9 cellular contexts compared by ENCODE assay signal in genomic region chr3:42589382-42590109, GRCh38. TPM values are rescaled to one million over a fixed set of nuclear protein-coding genes. Genes with fewer than 3 reads are reported as not detected.
A peak's percentile ranks its signal among the peaks of the same experiment; 100 is the strongest.
DNase-seq lines count a peak whose midpoint lies in the region; ATAC-seq, FAIRE-seq and TF ChIP-seq lines count a peak whose summit lies in the region.
"Had no signal": no experiment of that assay in that cellular context is flagged by ENCODE, and none has a peak within 500 bp of the region (broad histone marks: within the 10 kb centered on the region; RNA-seq: fewer than 3 reads in every experiment).

No MANE protein-coding gene starts in this region.

- H3K79me2 ChIP-seq in HepG2 (ENCODE audit: insufficient read depth, low read length) = peaks cover 22% of the 10 kb centered on the region

- H3K4me2 ChIP-seq in HepG2 (ENCODE audit: low read depth, low read length) = peak overlapping the region; percentile 87

- peak overlapping the region; percentile 54 to 85 (median 58) for H3K4me3 ChIP-seq in HepG2 (replicated peaks in 1 of 3; ENCODE audit: insufficient read depth in 1 of 3, low read depth in 2 of 3, low read length in 3 of 3)
- peak overlapping the region in 1 of 3 donors; percentile 76 for H3K4me3 ChIP-seq in right lobe of liver
- peak overlapping the region in 1 of 2 donors; percentile 64 for H3K4me3 ChIP-seq in muscle layer of colon (ENCODE audit: low read depth in 1 of 2, low read length in 2 of 2)
- H3K4me3 ChIP-seq in vagina = peak overlapping the region; percentile 66 to 73

- H3K9me3 ChIP-seq in HepG2 (ENCODE audit: low read length) = no peaks in the 10 kb centered on the region
- H3K9me3 ChIP-seq in right lobe of liver = no peaks in the 10 kb centered on the region
- H3K9me3 ChIP-seq in muscle layer of colon (ENCODE audit: low read length) = no peaks in the 10 kb centered on the region
- H3K9me3 ChIP-seq in vagina = no peaks in the 10 kb centered on the region

- H3K4me1 ChIP-seq in HepG2 (ENCODE audit: insufficient read depth, low read length) (peaks cover 35% of the 10 kb centered on the region), right lobe of liver (peaks cover 0 to 9% (median 2%) of the 10 kb centered on the region in 4 donors), muscle layer of colon (ENCODE audit: insufficient read depth, low read length) (peaks cover 8% of the 10 kb centered on the region), vagina (peaks cover 22% of the 10 kb centered on the region)

- H3K27me3 ChIP-seq in HepG2 (ENCODE audit: control insufficient read depth in 1 of 2, insufficient read depth in 2 of 2, low read length in 2 of 2) = no peaks in the 10 kb centered on the region; a peak in 1 of 5 replicates
- H3K27me3 ChIP-seq in right lobe of liver = no peaks in the 10 kb centered on the region
- H3K27me3 ChIP-seq in muscle layer of colon (ENCODE audit: control insufficient read depth in 1 of 2, insufficient read depth in 2 of 2, low read length in 2 of 2) = no peaks in the 10 kb centered on the region
- no peaks in the 10 kb centered on the region for H3K27me3 ChIP-seq in vagina

- in situ Hi-C loops in HepG2 (cut with HindIII; ENCODE audit: extremely low pct_ligation_motif_present, low pct_unique_long_range_greater_than_20kb) = no loop called here

- H3K27me3 Mint-ChIP-seq in activated naive CD8-positive, alpha-beta T cell treated with anti-CD3 and anti-CD28 coated beads, Interleukin-2, amount 10 ng/mL, durations not matched to agents 7 days and 5 days = no peaks in the 10 kb centered on the region

- CTCF ChIA-PET in HepG2 (lab: Yijun Ruan, JAX; ENCODE audit: low intra/inter-chr PET ratio, low total read pairs) = no interaction called here

- FAIRE-seq in HepG2 (lab: Jason Lieb, UNC) = no peak

- H4K20me1 ChIP-seq in HepG2 (ENCODE audit: insufficient read depth, low read length) = no peaks in the 10 kb centered on the region

- H3K9me3 Mint-ChIP-seq in activated naive CD8-positive, alpha-beta T cell treated with anti-CD3 and anti-CD28 coated beads, Interleukin-2, amount 10 ng/mL, durations not matched to agents 7 days and 5 days = no peaks in the 10 kb centered on the region

- peaks cover 24% of the 10 kb centered on the region for H3K36me3 Mint-ChIP-seq in activated naive CD8-positive, alpha-beta T cell treated with anti-CD3 and anti-CD28 coated beads, Interleukin-2, amount 10 ng/mL, durations not matched to agents 7 days and 5 days

- 96% methylated on average over 19 of the region's 20 CpGs for WGBS in HepG2 (ENCODE audit: low lambda C conversion rate)
- WGBS in right lobe of liver (ENCODE audit: insufficient coverage, low coverage, low lambda C conversion rate, missing lambda C conversion rate) = 90% methylated on average over 7 of the region's 20 CpGs

- POLR2A ChIA-PET in HepG2 (lab: Yijun Ruan, JAX) = interaction anchor here (1.2 to 2.7 kb wide), 4 partner anchors 12 to 215 kb away, joined by 4 to 76 read pairs (median 12); partner anchors contain the start of genes HIGD1A and NKTR
- POLR2A ChIA-PET in activated naive CD8-positive, alpha-beta T cell treated with anti-CD3 and anti-CD28 coated beads, Interleukin-2, amount 10 ng/mL, durations not matched to agents 7 days and 5 days (lab: Charles Lee) = interaction anchor here (0.6 to 5.1 kb wide), 6 partner anchors 8 to 1391 kb away, joined by 4 to 65 read pairs (median 6); partner anchors contain the start of genes CTNNB1, NKTR and SEC22C

- TF ChIP-seq EP300 in HepG2 (IDR thresholded peaks at IDR 0.05; ENCODE audit: low read depth in 2 of 2, low read length in 2 of 2) (no peak), HepG2 (CRISPR knock-in tag; IDR thresholded peaks at IDR 0.05; ENCODE audit: borderline replicate concordance) (no peak)

- DNase-seq in HepG2 (ENCODE audit: low spot score) (no peak), right lobe of liver (no peak), vagina (ENCODE audit: extremely low spot score in 2 of 2) (no peak), LoVo (ENCODE audit: low spot score) (no peak), hypothalamus (lab: John Stamatoyannopoulos, UW) (no peak)
- no peak for DNase-seq in activated naive CD8-positive, alpha-beta T cell treated with anti-CD3 and anti-CD28 coated beads, Interleukin-2, amount 10 ng/mL, durations not matched to agents 7 days and 5 days
- DNase-seq: EL had no signal

- peak overlapping the region; percentile 67 for H3K27ac ChIP-seq in HepG2 (ENCODE audit: extremely low read length, insufficient read depth, low read length)
- peak overlapping the region in 1 of 3 donors; percentile 69 for H3K27ac ChIP-seq in right lobe of liver
- H3K27ac ChIP-seq in muscle layer of colon (ENCODE audit: low read depth, low read length) = peak overlapping the region; percentile 66
- H3K27ac ChIP-seq in vagina = peak overlapping the region; percentile 88

- intact Hi-C loops in HepG2 (cut with micrococcal nuclease; ENCODE audit: unreplicated experiment) (loop anchor here (1.0 kb wide), 1 partner anchor 7 kb away; no protein-coding TSS in a partner anchor), right lobe of liver (cut with DNase I) (no loop called here), vagina (cut with DNase I) (loop anchor here (2.0 kb wide), 1 partner anchor 65 kb away; no protein-coding TSS in a partner anchor)

- peak overlapping the region; percentile 98 for H3K27ac Mint-ChIP-seq in activated naive CD8-positive, alpha-beta T cell treated with anti-CD3 and anti-CD28 coated beads, Interleukin-2, amount 10 ng/mL, durations not matched to agents 7 days and 5 days

- peaks cover 0 to 12% of the 10 kb centered on the region in 2 experiments; a peak in 3 of 5 replicates for H3K36me3 ChIP-seq in HepG2 (replicated peaks in 1 of 2; ENCODE audit: control insufficient read depth in 1 of 2, insufficient read depth in 2 of 2, low read length in 2 of 2)
- H3K36me3 ChIP-seq in right lobe of liver = peaks cover 0 to 10% (median 2%) of the 10 kb centered on the region in 4 donors
- no peaks in the 10 kb centered on the region for H3K36me3 ChIP-seq in muscle layer of colon (ENCODE audit: insufficient read depth, low read length)
- no peaks in the 10 kb centered on the region for H3K36me3 ChIP-seq in vagina

- H3K4me1 Mint-ChIP-seq in activated naive CD8-positive, alpha-beta T cell treated with anti-CD3 and anti-CD28 coated beads, Interleukin-2, amount 10 ng/mL, durations not matched to agents 7 days and 5 days = peaks cover 37% of the 10 kb centered on the region

- H2AFZ ChIP-seq in HepG2 (ENCODE audit: low read length) = peak overlapping the region; percentile 31

- TF ChIP-seq RAD21 in HepG2 (CRISPR knock-in tag; IDR thresholded peaks at IDR 0.05) = no peak

- TSS peak; percentile 76 for BruUV-seq in HepG2 (replicated peaks; lab: Mats Ljungman, UMichigan)

- ATAC-seq in HepG2 (no peak), right lobe of liver (no peak), GM18907 (IDR thresholded peaks at IDR 0.05; ENCODE audit: unreplicated experiment) (no peak)
- ATAC-seq in activated naive CD8-positive, alpha-beta T cell treated with anti-CD3 and anti-CD28 coated beads, Interleukin-2, amount 10 ng/mL, durations not matched to agents 7 days and 5 days (ENCODE audit: low read depth) = no peak

- H3K9ac ChIP-seq in HepG2 (ENCODE audit: insufficient read depth, low read depth, low read length) (peak overlapping the region; percentile 63), muscle layer of colon (ENCODE audit: low read length) (no peak overlapping the region)

- TF ChIP-seq CTCF in HepG2 (CRISPR knock-in tag; IDR thresholded peaks at IDR 0.05) (no peak), right lobe of liver (IDR thresholded peaks at IDR 0.05) (no peak), vagina (IDR thresholded peaks at IDR 0.05) (no peak)

- peak overlapping the region; percentile 98 for H3K4me3 Mint-ChIP-seq in activated naive CD8-positive, alpha-beta T cell treated with anti-CD3 and anti-CD28 coated beads, Interleukin-2, amount 10 ng/mL, durations not matched to agents 7 days and 5 days

- TF ChIP-seq POLR2A in HepG2 (IDR thresholded peaks at IDR 0.05; ENCODE audit: insufficient read depth in 1 of 2, low read depth in 2 of 2, low read length in 2 of 2) = no peak
- no peak for TF ChIP-seq POLR2A in right lobe of liver (IDR thresholded peaks at IDR 0.05)
- no peak for TF ChIP-seq POLR2A in vagina (IDR thresholded peaks at IDR 0.05)

RNA-seq across cellular contexts. Expression of gene SS18L2, which starts 1.1 kb away (rescaled TPM):
- total RNA-seq in HepG2 (2016; rRNA removed; fragmentation: Illumina TruSeq; extraction: Trizol) = 53.1 and 79.3 TPM in 2 replicates
- total RNA-seq in HepG2 (2016; cell fraction: cytosol; rRNA removed; fragmentation: Illumina TruSeq; extraction: Trizol; ENCODE audit: low read depth) = 44.6 and 50.1 TPM in 2 replicates
- 52.3 and 79.6 TPM in 2 replicates for total RNA-seq in HepG2 (2016; cell fraction: insoluble cytoplasmic fraction; rRNA removed; fragmentation: Illumina TruSeq; extraction: Trizol)
- 65.9 and 69.2 TPM in 2 replicates for total RNA-seq in HepG2 (2016; cell fraction: membrane; rRNA removed; fragmentation: Illumina TruSeq; extraction: Trizol)
- 21.1 and 29.1 TPM in 2 replicates for total RNA-seq in HepG2 (2016; cell fraction: nucleus; rRNA removed; fragmentation: Illumina TruSeq; extraction: Trizol)
- polyA plus RNA-seq in HepG2 (2011; rRNA removed) = 31.1 and 38.7 TPM in 2 replicates
- polyA plus RNA-seq in HepG2 (2011; cell fraction: cytosol; rRNA removed) = 18.7 and 22.0 TPM in 2 replicates
- 11.3 and 12.9 TPM in 2 replicates for polyA plus RNA-seq in HepG2 (2011; cell fraction: nucleus; rRNA removed)
- 30.5 and 34.5 TPM in 2 replicates for polyA plus RNA-seq in HepG2 (2012)
- polyA plus RNA-seq in HepG2 (2016; cell fraction: cytosol; fragmentation: Illumina TruSeq; extraction: Trizol; ENCODE audit: low read depth) = 35.0 and 43.2 TPM in 2 replicates
- 67.4 and 70.9 TPM in 2 replicates for polyA plus RNA-seq in HepG2 (2016; cell fraction: insoluble cytoplasmic fraction; fragmentation: Illumina TruSeq; extraction: Trizol; ENCODE audit: low read depth)
- polyA plus RNA-seq in HepG2 (2016; cell fraction: membrane; fragmentation: Illumina TruSeq; extraction: Trizol; ENCODE audit: low read depth) = 49.2 and 61.0 TPM in 2 replicates
- 41.0 and 51.9 TPM in 2 replicates for polyA plus RNA-seq in HepG2 (2016; cell fraction: nucleus; fragmentation: Illumina TruSeq; extraction: Trizol; ENCODE audit: insufficient read depth, low read depth)
- 5.5 and 11.1 TPM in 2 replicates for polyA minus RNA-seq in HepG2 (2011; rRNA and poly(A)+ RNA removed; ENCODE audit: low replicate concordance)
- polyA minus RNA-seq in HepG2 (2011; cell fraction: cytosol; rRNA and poly(A)+ RNA removed) = 6.3 and 6.8 TPM in 2 replicates
- 4.2 and 7.5 TPM in 2 replicates for polyA minus RNA-seq in HepG2 (2011; cell fraction: nucleus; rRNA and poly(A)+ RNA removed)
- 10 to 100 TPM; 12.0 to 22.8 (median 16.5) TPM for total RNA-seq in right lobe of liver
- 10 to 100 TPM; 50.9 to 55.5 TPM for total RNA-seq in activated naive CD8-positive, alpha-beta T cell treated with anti-CD3 and anti-CD28 coated beads, Interleukin-2, amount 10 ng/mL, durations not matched to agents 7 days and 5 days
- 19.2 TPM for total RNA-seq in vagina

RNA-seq across cellular contexts. Expression of gene SEC22C, which starts 7.8 kb away (rescaled TPM):
- total RNA-seq in HepG2 (2016; rRNA removed; fragmentation: Illumina TruSeq; extraction: Trizol) (38.4 and 40.0 TPM in 2 replicates), right lobe of liver (10 to 100 TPM; 11.3 to 23.6 (median 13.8) TPM), vagina (27.5 TPM)
- 25.9 and 36.4 TPM in 2 replicates for total RNA-seq in HepG2 (2016; cell fraction: cytosol; rRNA removed; fragmentation: Illumina TruSeq; extraction: Trizol; ENCODE audit: low read depth)
- 38.6 and 41.8 TPM in 2 replicates for total RNA-seq in HepG2 (2016; cell fraction: insoluble cytoplasmic fraction; rRNA removed; fragmentation: Illumina TruSeq; extraction: Trizol)
- 45.6 and 58.9 TPM in 2 replicates for total RNA-seq in HepG2 (2016; cell fraction: membrane; rRNA removed; fragmentation: Illumina TruSeq; extraction: Trizol)
- total RNA-seq in HepG2 (2016; cell fraction: nucleus; rRNA removed; fragmentation: Illumina TruSeq; extraction: Trizol) = 34.2 and 41.3 TPM in 2 replicates
- 20.0 and 21.9 TPM in 2 replicates for polyA plus RNA-seq in HepG2 (2011; rRNA removed)
- 12.9 and 17.6 TPM in 2 replicates for polyA plus RNA-seq in HepG2 (2011; cell fraction: cytosol; rRNA removed)
- 15.0 and 20.4 TPM in 2 replicates for polyA plus RNA-seq in HepG2 (2011; cell fraction: nucleus; rRNA removed)
- 17.6 and 18.1 TPM in 2 replicates for polyA plus RNA-seq in HepG2 (2012)
- 24.2 and 41.5 TPM in 2 replicates for polyA plus RNA-seq in HepG2 (2016; cell fraction: cytosol; fragmentation: Illumina TruSeq; extraction: Trizol; ENCODE audit: low read depth)
- polyA plus RNA-seq in HepG2 (2016; cell fraction: insoluble cytoplasmic fraction; fragmentation: Illumina TruSeq; extraction: Trizol; ENCODE audit: low read depth) = 25.7 and 26.7 TPM in 2 replicates
- polyA plus RNA-seq in HepG2 (2016; cell fraction: membrane; fragmentation: Illumina TruSeq; extraction: Trizol; ENCODE audit: low read depth) = 32.4 and 41.0 TPM in 2 replicates
- polyA plus RNA-seq in HepG2 (2016; cell fraction: nucleus; fragmentation: Illumina TruSeq; extraction: Trizol; ENCODE audit: insufficient read depth, low read depth) = 43.5 and 53.7 TPM in 2 replicates
- polyA minus RNA-seq in HepG2 (2011; rRNA and poly(A)+ RNA removed; ENCODE audit: low replicate concordance) = 19.9 and 35.0 TPM in 2 replicates
- 9.6 and 11.0 TPM in 2 replicates for polyA minus RNA-seq in HepG2 (2011; cell fraction: cytosol; rRNA and poly(A)+ RNA removed)
- polyA minus RNA-seq in HepG2 (2011; cell fraction: nucleus; rRNA and poly(A)+ RNA removed) = 18.0 and 21.8 TPM in 2 replicates
- 10 to 100 TPM; 52.5 to 53.0 TPM for total RNA-seq in activated naive CD8-positive, alpha-beta T cell treated with anti-CD3 and anti-CD28 coated beads, Interleukin-2, amount 10 ng/mL, durations not matched to agents 7 days and 5 days

RNA-seq across cellular contexts. Expression of gene NKTR, which starts 10.9 kb away (rescaled TPM):
- 24.9 and 59.6 TPM in 2 replicates for total RNA-seq in HepG2 (2016; rRNA removed; fragmentation: Illumina TruSeq; extraction: Trizol)
- total RNA-seq in HepG2 (2016; cell fraction: cytosol; rRNA removed; fragmentation: Illumina TruSeq; extraction: Trizol; ENCODE audit: low read depth) = 14.8 and 15.5 TPM in 2 replicates
- total RNA-seq in HepG2 (2016; cell fraction: insoluble cytoplasmic fraction; rRNA removed; fragmentation: Illumina TruSeq; extraction: Trizol) = 23.0 and 60.3 TPM in 2 replicates
- 11.2 and 12.9 TPM in 2 replicates for total RNA-seq in HepG2 (2016; cell fraction: membrane; rRNA removed; fragmentation: Illumina TruSeq; extraction: Trizol)
- 180 and 195 TPM in 2 replicates for total RNA-seq in HepG2 (2016; cell fraction: nucleus; rRNA removed; fragmentation: Illumina TruSeq; extraction: Trizol)
- 35.0 and 41.3 TPM in 2 replicates for polyA plus RNA-seq in HepG2 (2011; rRNA removed)
- polyA plus RNA-seq in HepG2 (2011; cell fraction: cytosol; rRNA removed) = 3.9 and 5.3 TPM in 2 replicates
- polyA plus RNA-seq in HepG2 (2011; cell fraction: nucleus; rRNA removed) = 102 and 127 TPM in 2 replicates
- polyA plus RNA-seq in HepG2 (2012) = 39.9 and 52.7 TPM in 2 replicates
- 0.61 and 0.64 TPM in 2 replicates for polyA plus RNA-seq in HepG2 (2016; cell fraction: cytosol; fragmentation: Illumina TruSeq; extraction: Trizol; ENCODE audit: low read depth)
- 14.4 and 15.0 TPM in 2 replicates for polyA plus RNA-seq in HepG2 (2016; cell fraction: insoluble cytoplasmic fraction; fragmentation: Illumina TruSeq; extraction: Trizol; ENCODE audit: low read depth)
- 2.1 and 2.2 TPM in 2 replicates for polyA plus RNA-seq in HepG2 (2016; cell fraction: membrane; fragmentation: Illumina TruSeq; extraction: Trizol; ENCODE audit: low read depth)
- polyA plus RNA-seq in HepG2 (2016; cell fraction: nucleus; fragmentation: Illumina TruSeq; extraction: Trizol; ENCODE audit: insufficient read depth, low read depth) = 227 and 250 TPM in 2 replicates
- 26.3 and 26.4 TPM in 2 replicates for polyA minus RNA-seq in HepG2 (2011; rRNA and poly(A)+ RNA removed; ENCODE audit: low replicate concordance)
- polyA minus RNA-seq in HepG2 (2011; cell fraction: cytosol; rRNA and poly(A)+ RNA removed) = 7.3 and 10.2 TPM in 2 replicates
- 385 and 392 TPM in 2 replicates for polyA minus RNA-seq in HepG2 (2011; cell fraction: nucleus; rRNA and poly(A)+ RNA removed)
- total RNA-seq in right lobe of liver = 10 to 100 TPM; 21.9 to 35.2 (median 28.4) TPM
- 100 to 1,000 TPM; 150 to 152 TPM for total RNA-seq in activated naive CD8-positive, alpha-beta T cell treated with anti-CD3 and anti-CD28 coated beads, Interleukin-2, amount 10 ng/mL, durations not matched to agents 7 days and 5 days
- 128 TPM for total RNA-seq in vagina

Comparison
In these comparisons a context has a peak if more than half of its experiments do, and no peak if none do; other contexts are left out.
1. intact Hi-C loops: an anchor here in HepG2 (1.0 kb wide) and vagina (2.0 kb wide); none called in right lobe of liver.